Comparison of ENCODE assay signal across 28 cellular contexts in the genomic region with DNA sequence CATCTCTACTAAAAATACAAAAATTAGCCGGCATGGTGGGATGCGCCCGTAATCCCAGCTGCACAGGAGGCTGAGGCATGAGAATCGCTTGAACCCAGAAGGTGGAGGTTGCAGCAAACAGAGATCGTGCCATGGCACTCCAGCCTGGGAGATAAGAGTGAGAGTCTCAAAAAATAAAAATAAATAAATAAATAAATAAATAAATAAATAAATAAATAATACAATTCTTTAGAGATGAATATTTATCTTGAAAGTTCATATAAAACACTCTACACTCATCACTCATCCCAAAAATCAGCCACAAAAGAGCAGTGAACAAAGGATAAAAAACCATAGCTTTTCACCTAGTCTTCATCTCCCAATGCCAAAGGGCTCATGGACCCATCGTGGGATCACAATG.
"Had no signal": no experiment of that assay in that cellular context is flagged by ENCODE, and none has a peak within 500 bp of the region (broad histone marks: within the 10 kb centered on the region; RNA-seq: fewer than 3 reads in every experiment).

No MANE protein-coding gene starts in this region.

- H3K4me3 ChIP-seq: colonic mucosa, coronary artery, dorsolateral prefrontal cortex, esophagus muscularis mucosa, esophagus squamous epithelium, gastrocnemius medialis, gastroesophageal sphincter, heart left ventricle, heart right ventricle had no signal

- ATAC-seq: effector memory CD8-positive, alpha-beta T cell; esophagus mucosa; foreskin keratinocyte; gastrocnemius medialis; gastroesophageal sphincter; heart left ventricle; heart right ventricle had no signal

- DNase-seq: colonic mucosa; cortex of kidney; dermis blood vessel endothelial cell; dorsolateral prefrontal cortex; effector CD4-positive, alpha-beta T cell; effector CD8-positive, alpha-beta T cell; effector memory CD4-positive, alpha-beta T cell; effector memory CD8-positive, alpha-beta T cell; endodermal cell; erythroblast; esophagus squamous epithelium; foreskin fibroblast; foreskin keratinocyte; foreskin melanocyte; gastrocnemius medialis; glutamatergic neuron; head of caudate nucleus; heart left ventricle; heart right ventricle had no signal

- H3K9me3 ChIP-seq: colonic mucosa, esophagus muscularis mucosa, esophagus squamous epithelium, gastrocnemius medialis, gastroesophageal sphincter, heart left ventricle, heart right ventricle had no signal

- FAIRE-seq: colon, endometrium, endothelial cell of umbilical vein, frontal cortex had no signal

- H3K27ac ChIP-seq: colonic mucosa, coronary artery, dorsolateral prefrontal cortex, epithelial cell of prostate, esophagus muscularis mucosa, esophagus squamous epithelium, foreskin keratinocyte, gastrocnemius medialis, gastroesophageal sphincter, heart left ventricle, heart right ventricle had no signal

- H3K36me3 ChIP-seq: colonic mucosa, esophagus muscularis mucosa, esophagus squamous epithelium, gastrocnemius medialis, gastroesophageal sphincter, heart left ventricle, heart right ventricle had no signal

- H3K4me1 ChIP-seq: colonic mucosa, gastrocnemius medialis, gastroesophageal sphincter had no signal
